In genomic region chr14:70008457-70008856, GRCh38 we compare ENCODE assay signal across 25 cellular contexts.
A peak's percentile ranks its signal among the peaks of the same experiment; 100 is the strongest.
DNase-seq lines count a peak whose midpoint lies in the region; ATAC-seq and TF ChIP-seq lines count a peak whose summit lies in the region.
"Had no signal": no experiment of that assay in that cellular context is flagged by ENCODE, and none has a peak within 500 bp of the region (broad histone marks: within the 10 kb centered on the region; RNA-seq: fewer than 3 reads in every experiment).

No MANE protein-coding gene starts in this region.

- H3K79me2 ChIP-seq in OCI-LY3 (ENCODE audit: low read length) (no peaks in the 10 kb centered on the region), smooth muscle cell (ENCODE audit: low read depth) (no peaks in the 10 kb centered on the region)

- H3K4me3 Mint-ChIP-seq in T-helper 2 cell treated with Interferon-gamma antibody and Interleukin-4, amounts not matched to agents 5 μg/mL and 100 μg/mL, for 36 hours: no peak overlapping the region
- H3K4me3 Mint-ChIP-seq: activated CD4-positive, alpha-beta T cell treated with anti-CD3 and anti-CD28 coated beads, Interleukin-2, amount 10 ng/mL, durations not matched to agents 7 days and 5 days; activated naive CD4-positive, alpha-beta T cell treated with anti-CD3 and anti-CD28 coated beads, Interleukin-2, amount 50 U/mL, for 24 hours; CD4-positive, CD25-positive, alpha-beta regulatory T cell; T-helper 17 cell had no signal

- H3K4me3 ChIP-seq in OCI-LY3 (ENCODE audit: low read length) (no peak overlapping the region), mesenchymal stem cell (ENCODE audit: insufficient read depth in 1 of 2, low read depth in 1 of 2, low read length in 2 of 2) (no peak overlapping the region), smooth muscle cell (no peak overlapping the region)
- H3K4me3 ChIP-seq: cardiac muscle cell, K562, lung had no signal

- H2BK15ac ChIP-seq in mesenchymal stem cell (ENCODE audit: low read depth, poor library complexity, severe bottlenecking): no peak overlapping the region

- H3K4me1 Mint-ChIP-seq in T-helper 2 cell treated with Interferon-gamma antibody and Interleukin-4, amounts not matched to agents 5 μg/mL and 100 μg/mL, for 36 hours (ENCODE audit: low read depth): no peaks in the 10 kb centered on the region
- H3K4me1 Mint-ChIP-seq: activated naive CD4-positive, alpha-beta T cell treated with anti-CD3 and anti-CD28 coated beads, Interleukin-2, amount 50 U/mL, for 24 hours; CD4-positive, CD25-positive, alpha-beta regulatory T cell had no signal

- H4K8ac ChIP-seq in mesenchymal stem cell (ENCODE audit: low read length): no peak overlapping the region

- H2AK5ac ChIP-seq in mesenchymal stem cell (ENCODE audit: low read length, severe bottlenecking): peak overlapping the region; percentile 75

- no peak for DNase-seq in HEK293T (ENCODE audit: extremely low spot score)
- DNase-seq in mesenchymal stem cell: no peak
- DNase-seq in smooth muscle cell (lab: John Stamatoyannopoulos, UW; ENCODE audit: unreplicated experiment): no peak
- no peak for DNase-seq in Right ventricle myocardium inferior (ENCODE audit: missing footprints)
- DNase-seq in SHP77 treated with DMSO at 0.1 percent for 48 hours (lab: John Stamatoyannopoulos, UW): no peak
- DNase-seq in T-helper 2 cell treated with Interferon-gamma antibody and Interleukin-4, amounts not matched to agents 5 μg/mL and 100 μg/mL, for 36 hours (ENCODE audit: low spot score): no peak
- DNase-seq: activated CD4-positive, alpha-beta T cell treated with anti-CD3 and anti-CD28 coated beads, Interleukin-2, amount 10 ng/mL, durations not matched to agents 7 days and 5 days; CD4-positive, CD25-positive, alpha-beta regulatory T cell; cortex of kidney; glutamatergic neuron; kidney; NCI-H2171; NCI-H524; occipital lobe; SK-N-SH; stimulated activated CD4-positive, alpha-beta T cell treated with anti-CD3 and anti-CD28 coated beads, Interleukin-4, amount 100 ng/mL, for 24 hours; stimulated activated naive CD8-positive, alpha-beta T cell treated with anti-CD3 and anti-CD28 coated beads, Interleukin-15, Interleukin-2, amounts not matched to agents 100 U/mL and 50 U/mL, for 24 hours; T-helper 17 cell had no signal

- H2BK5ac ChIP-seq in mesenchymal stem cell (ENCODE audit: low read depth, low read length, poor library complexity, severe bottlenecking): no peak overlapping the region

- H3F3A ChIP-seq in smooth muscle cell (ENCODE audit: low read depth): peaks cover 8% of the 10 kb centered on the region

- H4K20me1 ChIP-seq in OCI-LY3 (ENCODE audit: insufficient read depth, low read length): no peaks in the 10 kb centered on the region
- no peaks in the 10 kb centered on the region for H4K20me1 ChIP-seq in smooth muscle cell (ENCODE audit: low read depth)

- H3K4me2 ChIP-seq in OCI-LY3 (ENCODE audit: low read length) (peak overlapping the region; percentile 24; the same call in 1 of the 2 replicates), mesenchymal stem cell (ENCODE audit: low read length, poor library complexity, severe bottlenecking) (no peak overlapping the region), smooth muscle cell (peak overlapping the region; percentile 14)
- H3K4me2 ChIP-seq: SK-N-SH had no signal

- H3K9me3 ChIP-seq in OCI-LY3 (ENCODE audit: insufficient read depth, low read length) (no peaks in the 10 kb centered on the region), mesenchymal stem cell (ENCODE audit: control insufficient read depth, low read length) (no peaks in the 10 kb centered on the region), smooth muscle cell (replicated peaks; ENCODE audit: low read depth) (no peaks in the 10 kb centered on the region)
- H3K9me3 ChIP-seq: SK-N-SH had no signal

- H3K9ac ChIP-seq in OCI-LY3 (ENCODE audit: low read length): no peak overlapping the region
- H3K9ac ChIP-seq in mesenchymal stem cell (ENCODE audit: low read length): no peak overlapping the region
- H3K9ac ChIP-seq in smooth muscle cell (ENCODE audit: low read depth): no peak overlapping the region
- H3K9ac ChIP-seq: SK-N-SH had no signal

- H2AFZ ChIP-seq in OCI-LY3 (ENCODE audit: low read depth, low read length) (no peak overlapping the region), mesenchymal stem cell (ENCODE audit: low read depth, low read length) (no peak overlapping the region), smooth muscle cell (ENCODE audit: low read depth) (peak overlapping the region; percentile 9)

- H3K18ac ChIP-seq in mesenchymal stem cell (ENCODE audit: low read depth in 1 of 2, low read length in 2 of 2): no peak overlapping the region

- H3K27ac Mint-ChIP-seq in T-helper 2 cell treated with Interferon-gamma antibody and Interleukin-4, amounts not matched to agents 5 μg/mL and 100 μg/mL, for 36 hours: no peak overlapping the region
- H3K27ac Mint-ChIP-seq: activated CD4-positive, alpha-beta T cell treated with anti-CD3 and anti-CD28 coated beads, Interleukin-2, amount 10 ng/mL, durations not matched to agents 7 days and 5 days; activated naive CD4-positive, alpha-beta T cell treated with anti-CD3 and anti-CD28 coated beads, Interleukin-2, amount 50 U/mL, for 24 hours; CD4-positive, CD25-positive, alpha-beta regulatory T cell; T-helper 17 cell had no signal

- POLR2A ChIA-PET in HEK293T (lab: Yijun Ruan, JAX): interaction anchor here (0.7 to 3.0 kb wide), 4 partner anchors 9 to 129 kb away, joined by 3 to 17 read pairs (median 3); partner anchors contain the start of gene SMOC1

- H3K27me3 ChIP-seq in OCI-LY3 (ENCODE audit: low read depth, low read length) (no peaks in the 10 kb centered on the region), mesenchymal stem cell (ENCODE audit: control insufficient read depth in 1 of 2, insufficient read depth in 1 of 2, low read length in 2 of 2) (no peaks in the 10 kb centered on the region), smooth muscle cell (ENCODE audit: low read depth) (no peaks in the 10 kb centered on the region)
- H3K27me3 ChIP-seq: cardiac muscle cell had no signal

- H4K91ac ChIP-seq in mesenchymal stem cell (ENCODE audit: low read length): no peak overlapping the region

- H3K14ac ChIP-seq in mesenchymal stem cell (ENCODE audit: low read length in 2 of 2): no peak overlapping the region

- 32% methylated on average over 6 of the region's 6 CpGs for WGBS in mesenchymal stem cell
- 36% methylated on average over 6 of the region's 6 CpGs for WGBS in smooth muscle cell (ENCODE audit: low lambda C conversion rate)

- H2BK12ac ChIP-seq in mesenchymal stem cell (ENCODE audit: low read length in 2 of 2): no peak overlapping the region

- H3K27ac ChIP-seq in OCI-LY3 (ENCODE audit: low read length) (no peak overlapping the region), mesenchymal stem cell (ENCODE audit: low read length, poor library complexity, severe bottlenecking) (no peak overlapping the region), smooth muscle cell (ENCODE audit: low read depth) (peak overlapping the region; percentile 6)
- H3K27ac ChIP-seq: cardiac muscle cell, RWPE1, VCaP had no signal

- no peak overlapping the region for H2BK120ac ChIP-seq in mesenchymal stem cell (ENCODE audit: low read depth, low read length)

- no peak overlapping the region for H3K4ac ChIP-seq in mesenchymal stem cell (ENCODE audit: low read depth in 1 of 2, low read length in 2 of 2)

- intact Hi-C loops in Right ventricle myocardium inferior (cut with DNase I): no loop called here

- H3K23ac ChIP-seq in mesenchymal stem cell (ENCODE audit: low read length in 2 of 2): no peak overlapping the region

- H3K27me3 Mint-ChIP-seq in T-helper 2 cell treated with Interferon-gamma antibody and Interleukin-4, amounts not matched to agents 5 μg/mL and 100 μg/mL, for 36 hours (ENCODE audit: low read depth): peaks cover 4% of the 10 kb centered on the region

- TF ChIP-seq CTCF in OCI-LY3 (IDR thresholded peaks at IDR 0.05; ENCODE audit: low read depth, low read length): no peak
- no peak for TF ChIP-seq CTCF in smooth muscle cell (IDR thresholded peaks at IDR 0.05; ENCODE audit: borderline replicate concordance, insufficient read depth, poor library complexity, severe bottlenecking)

- ATAC-seq in Right ventricle myocardium inferior: no peak
- ATAC-seq: K562; stimulated activated naive CD8-positive, alpha-beta T cell treated with anti-CD3 and anti-CD28 coated beads, Interleukin-15, Interleukin-2, amounts not matched to agents 100 U/mL and 50 U/mL, for 24 hours; T-helper 17 cell had no signal

- CTCF ChIA-PET in HEK293T (lab: Yijun Ruan, JAX): interaction anchor here (0.6 to 1.1 kb wide), 3 partner anchors 65 to 217 kb away, joined by 3 to 4 read pairs (median 3); no protein-coding TSS in a partner anchor

- H3K36me3 ChIP-seq in OCI-LY3 (replicated peaks; ENCODE audit: low read depth, low read length) (no peaks in the 10 kb centered on the region), mesenchymal stem cell (ENCODE audit: control insufficient read depth in 1 of 2, insufficient read depth in 2 of 2, low read depth in 1 of 2, low read length in 2 of 2) (peaks cover 0 to 17% of the 10 kb centered on the region in 2 experiments), smooth muscle cell (ENCODE audit: low read depth) (no peaks in the 10 kb centered on the region)
- H3K36me3 ChIP-seq: cardiac muscle cell had no signal

- no peaks in the 10 kb centered on the region for H3K9me3 Mint-ChIP-seq in T-helper 2 cell treated with Interferon-gamma antibody and Interleukin-4, amounts not matched to agents 5 μg/mL and 100 μg/mL, for 36 hours
- H3K9me3 Mint-ChIP-seq: activated CD4-positive, alpha-beta T cell treated with anti-CD3 and anti-CD28 coated beads, Interleukin-2, amount 10 ng/mL, durations not matched to agents 7 days and 5 days; activated naive CD4-positive, alpha-beta T cell treated with anti-CD3 and anti-CD28 coated beads, Interleukin-2, amount 50 U/mL, for 24 hours; CD4-positive, CD25-positive, alpha-beta regulatory T cell had no signal

- peaks cover 12% of the 10 kb centered on the region for H3K4me1 ChIP-seq in OCI-LY3 (ENCODE audit: low read length)
- peaks cover 14% of the 10 kb centered on the region for H3K4me1 ChIP-seq in mesenchymal stem cell (ENCODE audit: control insufficient read depth, insufficient read depth, low read depth, low read length)
- H3K4me1 ChIP-seq in smooth muscle cell (ENCODE audit: low read depth): peaks cover 30% of the 10 kb centered on the region

- H3K79me1 ChIP-seq in mesenchymal stem cell (replicated peaks; ENCODE audit: low read length, poor library complexity, severe bottlenecking): no peaks in the 10 kb centered on the region

- no peaks in the 10 kb centered on the region for H3K36me3 Mint-ChIP-seq in T-helper 2 cell treated with Interferon-gamma antibody and Interleukin-4, amounts not matched to agents 5 μg/mL and 100 μg/mL, for 36 hours (ENCODE audit: low read depth)
- H3K36me3 Mint-ChIP-seq: activated naive CD4-positive, alpha-beta T cell treated with anti-CD3 and anti-CD28 coated beads, Interleukin-2, amount 50 U/mL, for 24 hours; CD4-positive, CD25-positive, alpha-beta regulatory T cell had no signal

TF ChIP-seq in HEK293T, 16 proteins besides CTCF, POLR2A, EP300 and RAD21 (continues in another document):
- TF ChIP-seq FOXK2 (IDR thresholded peaks at IDR 0.05): no peak
